Comparison of ENCODE assay signal across 15 cellular contexts in the genomic region with DNA sequence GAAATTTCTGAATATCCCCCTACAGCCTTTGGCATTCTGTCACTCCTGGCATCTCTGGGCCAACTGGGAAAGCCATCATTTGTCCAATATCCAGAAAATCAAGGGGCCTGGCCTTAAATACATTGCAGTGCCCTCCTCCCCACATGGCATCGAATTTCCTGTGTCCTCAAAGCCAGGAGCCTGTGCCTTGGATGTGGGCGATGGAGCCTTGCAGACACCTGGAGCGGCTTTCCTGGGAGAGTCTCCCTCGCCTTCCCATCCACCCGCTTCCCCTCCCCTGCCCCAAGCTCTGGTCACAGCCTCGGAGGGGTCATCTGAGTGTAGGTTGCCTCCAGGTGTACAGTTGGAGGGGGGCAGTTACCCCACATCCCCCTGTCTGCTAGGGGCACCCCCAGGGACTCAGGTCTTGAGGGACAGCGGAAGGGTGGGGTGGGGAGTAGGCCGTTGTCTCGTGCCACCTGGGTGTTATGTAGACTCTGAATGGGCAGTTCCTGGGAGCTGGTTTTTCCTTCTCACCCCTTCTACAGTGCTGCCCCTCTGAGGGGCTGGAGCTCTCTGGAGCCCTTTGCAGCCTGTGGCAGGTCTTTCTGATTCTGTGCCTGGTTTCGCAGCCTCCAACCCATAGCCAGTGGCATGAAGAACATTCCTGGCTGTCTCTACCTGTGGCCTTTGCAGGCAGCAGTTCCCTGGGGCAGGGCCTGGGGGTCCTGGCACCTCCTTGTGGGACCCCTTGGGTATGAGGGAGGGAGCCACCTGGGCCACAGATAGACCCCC.
DNase-seq lines count a peak whose midpoint lies in the region; ATAC-seq and TF ChIP-seq lines count a peak whose summit lies in the region.
"Had no signal": no experiment of that assay in that cellular context is flagged by ENCODE, and none has a peak within 500 bp of the region (broad histone marks: within the 10 kb centered on the region; RNA-seq: fewer than 3 reads in every experiment).

No MANE protein-coding gene starts in this region.

- H3K4me3 ChIP-seq in CD4-positive, alpha-beta memory T cell (ENCODE audit: low read length in 2 of 2) = no peak overlapping the region
- H3K4me3 ChIP-seq in HUES6 (ENCODE audit: low read depth, low read length) = no peak overlapping the region
- H3K4me3 ChIP-seq in esophagus muscularis mucosa = no peak overlapping the region
- no peak overlapping the region for H3K4me3 ChIP-seq in prostate gland
- H3K4me3 ChIP-seq: ovary had no signal

- peak overlapping the region; percentile 67 to 95 (median 81) for H3K27ac Mint-ChIP-seq in CD4-positive, alpha-beta memory T cell
- H3K27ac Mint-ChIP-seq in WTC11 = no peak overlapping the region

- 92% methylated on average over 3 of the region's 10 CpGs for WGBS in esophagus muscularis mucosa
- 74% methylated on average over 9 of the region's 10 CpGs for WGBS in prostate gland

- H3K27me3 ChIP-seq in CD4-positive, alpha-beta memory T cell (ENCODE audit: insufficient read depth, low read length) = no peaks in the 10 kb centered on the region
- H3K27me3 ChIP-seq in HUES6 (ENCODE audit: control insufficient read depth, insufficient read depth, low read length) (no peaks in the 10 kb centered on the region), esophagus muscularis mucosa (no peaks in the 10 kb centered on the region), prostate gland (replicated peaks; ENCODE audit: insufficient read depth) (no peaks in the 10 kb centered on the region)
- H3K27me3 ChIP-seq: ovary had no signal

- intact Hi-C loops in CD4-positive, alpha-beta memory T cell (cut with micrococcal nuclease) = no loop called here
- intact Hi-C loops in esophagus muscularis mucosa (cut with DNase I) (no loop called here), prostate gland (cut with DNase I) (no loop called here)

- H3K9me3 Mint-ChIP-seq in CD4-positive, alpha-beta memory T cell = no peaks in the 10 kb centered on the region
- no peaks in the 10 kb centered on the region for H3K9me3 Mint-ChIP-seq in WTC11
- H3K9me3 Mint-ChIP-seq: activated T-cell treated with anti-CD3 and anti-CD28 coated beads, Interleukin-2, amount 50 U/mL, for 4 hours had no signal

- CTCF ChIA-PET in CD4-positive, alpha-beta memory T cell (lab: Charles Lee; ENCODE audit: partially characterized antibody) = interaction anchor here (1.1 to 3.5 kb wide), 4 partner anchors 8 to 49 kb away, joined by 3 to 38 read pairs (median 20); no protein-coding TSS in a partner anchor
- CTCF ChIA-PET in WTC11 (lab: Charles Lee) = no interaction called here

- no peaks in the 10 kb centered on the region for H3K27me3 Mint-ChIP-seq in CD4-positive, alpha-beta memory T cell
- H3K27me3 Mint-ChIP-seq in WTC11 (ENCODE audit: low read depth) = no peaks in the 10 kb centered on the region

- no peak overlapping the region for H3K9ac ChIP-seq in HUES6 (ENCODE audit: low read length)

- no peaks in the 10 kb centered on the region for H3K9me3 ChIP-seq in CD4-positive, alpha-beta memory T cell (ENCODE audit: control insufficient read depth in 1 of 2, low read length in 2 of 2)
- H3K9me3 ChIP-seq in HUES6 (ENCODE audit: control insufficient read depth, insufficient read depth, low read depth, low read length) (no peaks in the 10 kb centered on the region), esophagus muscularis mucosa (no peaks in the 10 kb centered on the region), prostate gland (no peaks in the 10 kb centered on the region)
- H3K9me3 ChIP-seq: ovary had no signal

- peaks cover 60 to 100% (median 85%) of the 10 kb centered on the region in 4 donors for H3K4me1 Mint-ChIP-seq in CD4-positive, alpha-beta memory T cell
- H3K4me1 Mint-ChIP-seq in WTC11 = peaks cover 85% of the 10 kb centered on the region

- H3K4me1 ChIP-seq in CD4-positive, alpha-beta memory T cell (ENCODE audit: insufficient read depth, low read length) = peaks cover 98% of the 10 kb centered on the region
- peaks cover 81% of the 10 kb centered on the region for H3K4me1 ChIP-seq in HUES6 (ENCODE audit: control insufficient read depth, insufficient read depth, low read length)
- H3K4me1 ChIP-seq in esophagus muscularis mucosa = peaks cover 100% of the 10 kb centered on the region in 4 donors
- peaks cover 40% of the 10 kb centered on the region for H3K4me1 ChIP-seq in prostate gland (replicated peaks)

- ATAC-seq in GM19467 (IDR thresholded peaks at IDR 0.05; ENCODE audit: unreplicated experiment) (no peak), WTC11 (no peak), HG03354 (IDR thresholded peaks at IDR 0.05; ENCODE audit: poor library complexity, severe bottlenecking, unreplicated experiment) (no peak)
- ATAC-seq: activated T-cell treated with anti-CD3 and anti-CD28 coated beads, Interleukin-2, amount 50 U/mL, for 4 hours had no signal

- POLR2A ChIA-PET in CD4-positive, alpha-beta memory T cell (lab: Charles Lee; ENCODE audit: partially characterized antibody) = interaction anchor here (2.5 to 97.0 kb wide), 6 partner anchors 7 to 51 kb away, joined by 10 to 6031 read pairs (median 32); no protein-coding TSS in a partner anchor
- POLR2A ChIA-PET in WTC11 (lab: Charles Lee) = no interaction called here

- DNase-seq in CD4-positive, alpha-beta memory T cell = no peak
- DNase-seq in esophagus muscularis mucosa (ENCODE audit: extremely low spot score) = no peak
- DNase-seq in prostate gland (ENCODE audit: low spot score) = no peak
- no peak for DNase-seq in WTC11 (ENCODE audit: low spot score)
- DNase-seq: activated CD4-positive, alpha-beta T cell treated with anti-CD3 and anti-CD28 coated beads for 1 hour; activated T-cell treated with anti-CD3 and anti-CD28 coated beads, Interleukin-2, amount 50 U/mL, for 4 hours; EL; mammary epithelial cell; NCI-H187 treated with DMSO at 0.1 percent for 48 hours; NCI-H524 treated with DMSO at 0.1 percent for 48 hours; T-helper 1 cell had no signal

- H3K4me3 Mint-ChIP-seq in CD4-positive, alpha-beta memory T cell = peak overlapping the region in 3 of 8 donors; percentile 17 to 61 (median 36)
- no peak overlapping the region for H3K4me3 Mint-ChIP-seq in WTC11

- TF ChIP-seq EP300 in esophagus muscularis mucosa (IDR thresholded peaks at IDR 0.05) = no peak

- TF ChIP-seq POLR2A in esophagus muscularis mucosa (IDR thresholded peaks at IDR 0.05; ENCODE audit: low read depth) = no peak
- no peak for TF ChIP-seq POLR2A in prostate gland (IDR thresholded peaks at IDR 0.05)

- H3K27ac ChIP-seq in CD4-positive, alpha-beta memory T cell (ENCODE audit: low read depth, low read length) = peak overlapping the region; percentile 50
- peak overlapping the region; percentile 19; the same call in 1 of the 2 replicates for H3K27ac ChIP-seq in HUES6 (ENCODE audit: low read depth, low read length)
- peak overlapping the region; percentile 99 to 100 (median 99) for H3K27ac ChIP-seq in esophagus muscularis mucosa (replicated peaks in 1 of 4)
- peak overlapping the region; percentile 20 to 30 for H3K27ac ChIP-seq in prostate gland

- no peak for TF ChIP-seq CTCF in esophagus muscularis mucosa (IDR thresholded peaks at IDR 0.05)
- TF ChIP-seq CTCF in prostate gland (IDR thresholded peaks at IDR 0.05) = no peak
- no peak for TF ChIP-seq CTCF in WTC11 (IDR thresholded peaks at IDR 0.05)

- no peaks in the 10 kb centered on the region for H3K36me3 ChIP-seq in CD4-positive, alpha-beta memory T cell (ENCODE audit: insufficient read depth, low read length)
- H3K36me3 ChIP-seq in HUES6 (ENCODE audit: control insufficient read depth, insufficient read depth, low read length) = 0 out of 2 replicates have a peak, but pooled peaks cover 3% of the 10 kb centered on the region
- no peaks in the 10 kb centered on the region for H3K36me3 ChIP-seq in esophagus muscularis mucosa
- H3K36me3 ChIP-seq in prostate gland = no peaks in the 10 kb centered on the region
- H3K36me3 ChIP-seq: ovary had no signal

- peaks cover 4 to 33% of the 10 kb centered on the region in 2 donors for H3K36me3 Mint-ChIP-seq in CD4-positive, alpha-beta memory T cell
- no peaks in the 10 kb centered on the region for H3K36me3 Mint-ChIP-seq in WTC11

TF ChIP-seq in WTC11, 78 proteins besides CTCF, POLR2A, EP300 and RAD21 (continues in another document):
- TF ChIP-seq ZNF263 (CRISPR knock-in tag; IDR thresholded peaks at IDR 0.05; ENCODE audit: low read depth) (no peak), NFE2L1 (CRISPR knock-in tag; IDR thresholded peaks at IDR 0.05) (no peak), RELA (CRISPR knock-in tag; IDR thresholded peaks at IDR 0.05; ENCODE audit: borderline replicate concordance) (no peak), TP53 (CRISPR knock-in tag; IDR thresholded peaks at IDR 0.05) (no peak), NR1H2 (CRISPR knock-in tag; IDR thresholded peaks at IDR 0.05) (no peak), KAT7 (CRISPR knock-in tag; IDR thresholded peaks at IDR 0.05; ENCODE audit: borderline replicate concordance) (no peak), TEAD4 (CRISPR knock-in tag; IDR thresholded peaks at IDR 0.05) (no peak), ZNF396 (CRISPR knock-in tag; IDR thresholded peaks at IDR 0.05; ENCODE audit: borderline replicate concordance) (no peak), CREM (CRISPR knock-in tag; IDR thresholded peaks at IDR 0.05) (no peak)
- TF ChIP-seq, protein P1, sequence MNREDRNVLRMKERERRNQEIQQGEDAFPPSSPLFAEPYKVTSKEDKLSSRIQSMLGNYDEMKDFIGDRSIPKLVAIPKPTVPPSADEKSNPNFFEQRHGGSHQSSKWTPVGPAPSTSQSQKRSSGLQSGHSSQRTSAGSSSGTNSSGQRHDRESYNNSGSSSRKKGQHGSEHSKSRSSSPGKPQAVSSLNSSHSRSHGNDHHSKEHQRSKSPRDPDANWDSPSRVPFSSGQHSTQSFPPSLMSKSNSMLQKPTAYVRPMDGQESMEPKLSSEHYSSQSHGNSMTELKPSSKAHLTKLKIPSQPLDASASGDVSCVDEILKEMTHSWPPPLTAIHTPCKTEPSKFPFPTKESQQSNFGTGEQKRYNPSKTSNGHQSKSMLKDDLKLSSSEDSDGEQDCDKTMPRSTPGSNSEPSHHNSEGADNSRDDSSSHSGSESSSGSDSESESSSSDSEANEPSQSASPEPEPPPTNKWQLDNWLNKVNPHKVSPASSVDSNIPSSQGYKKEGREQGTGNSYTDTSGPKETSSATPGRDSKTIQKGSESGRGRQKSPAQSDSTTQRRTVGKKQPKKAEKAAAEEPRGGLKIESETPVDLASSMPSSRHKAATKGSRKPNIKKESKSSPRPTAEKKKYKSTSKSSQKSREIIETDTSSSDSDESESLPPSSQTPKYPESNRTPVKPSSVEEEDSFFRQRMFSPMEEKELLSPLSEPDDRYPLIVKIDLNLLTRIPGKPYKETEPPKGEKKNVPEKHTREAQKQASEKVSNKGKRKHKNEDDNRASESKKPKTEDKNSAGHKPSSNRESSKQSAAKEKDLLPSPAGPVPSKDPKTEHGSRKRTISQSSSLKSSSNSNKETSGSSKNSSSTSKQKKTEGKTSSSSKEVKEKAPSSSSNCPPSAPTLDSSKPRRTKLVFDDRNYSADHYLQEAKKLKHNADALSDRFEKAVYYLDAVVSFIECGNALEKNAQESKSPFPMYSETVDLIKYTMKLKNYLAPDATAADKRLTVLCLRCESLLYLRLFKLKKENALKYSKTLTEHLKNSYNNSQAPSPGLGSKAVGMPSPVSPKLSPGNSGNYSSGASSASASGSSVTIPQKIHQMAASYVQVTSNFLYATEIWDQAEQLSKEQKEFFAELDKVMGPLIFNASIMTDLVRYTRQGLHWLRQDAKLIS (CRISPR knock-in tag; IDR thresholded peaks at IDR 0.05; ENCODE audit: borderline replicate concordance) = no peak

Comparison
In these comparisons a context has a peak if more than half of its experiments do, and no peak if none do; other contexts are left out.
1. H3K27ac ChIP-seq: peak in every context shown above with its lines; median percentile 99 in esophagus muscularis mucosa; 50 in CD4-positive, alpha-beta memory T cell; 25 in prostate gland; 19 in HUES6.